2 cellular contexts compared by ENCODE assay signal in genomic region chr6:30461055-30461454, GRCh38.
TF ChIP-seq lines count a peak whose summit lies in the region.

No MANE protein-coding gene starts in this region.

TF ChIP-seq in IMR-90, 13 proteins besides CTCF, POLR2A, EP300 and RAD21:
- TF ChIP-seq MAZ (IDR thresholded peaks at IDR 0.05; ENCODE audit: borderline replicate concordance, low read depth, low read length): no peak
- no peak for TF ChIP-seq BHLHE40 (IDR thresholded peaks at IDR 0.05; ENCODE audit: low read depth, low read length)
- TF ChIP-seq CHD1 (IDR thresholded peaks at IDR 0.05; ENCODE audit: low read depth, low read length): no peak
- TF ChIP-seq FOS (IDR thresholded peaks at IDR 0.05; ENCODE audit: low read depth, low read length): no peak
- TF ChIP-seq USF2 (IDR thresholded peaks at IDR 0.05; ENCODE audit: low read depth, low read length): no peak
- TF ChIP-seq RFX5 (IDR thresholded peaks at IDR 0.05; ENCODE audit: low read depth, low read length): no peak
- 0 out of 2 replicates have a peak, but pooled peaks have one; percentile 36 for TF ChIP-seq NFE2L2 (IDR thresholded peaks at IDR 0.05; ENCODE audit: low read depth, low read length)
- no peak for TF ChIP-seq ELK1 (IDR thresholded peaks at IDR 0.05; ENCODE audit: borderline replicate concordance, low read depth, low read length)

TF ChIP-seq in K562, 482 proteins besides CTCF, POLR2A, EP300 and RAD21:
- TF ChIP-seq ZNF316 (IDR thresholded peaks at IDR 0.05) (0 out of 2 replicates have a peak, but pooled peaks have one; percentile 9), MAX (CRISPR knock-in tag; IDR thresholded peaks at IDR 0.05) (no peak)
